In genomic region chr14:71142375-71143038, GRCh38 we compare ENCODE assay signal across 9 cellular contexts.
DNase-seq lines count a peak whose midpoint lies in the region; ATAC-seq lines count a peak whose summit lies in the region.
"Had no signal": no experiment of that assay in that cellular context is flagged by ENCODE, and none has a peak within 500 bp of the region (broad histone marks: within the 10 kb centered on the region; RNA-seq: fewer than 3 reads in every experiment).

No MANE protein-coding gene starts in this region.

- H3K4me3 Mint-ChIP-seq in activated naive CD4-positive, alpha-beta T cell treated with anti-CD3 and anti-CD28 coated beads, Interleukin-2, amount 10 ng/mL, durations not matched to agents 7 days and 5 days = no peak overlapping the region
- H3K4me3 Mint-ChIP-seq in stimulated activated naive CD8-positive, alpha-beta T cell treated with anti-CD3 and anti-CD28 coated beads, Interleukin-15, Interleukin-2, amounts not matched to agents 100 ng/mL and 50 ng/mL, for 24 hours = peak overlapping the region; percentile 43

- DNase-seq in activated naive CD4-positive, alpha-beta T cell treated with anti-CD3 and anti-CD28 coated beads, Interleukin-2, amount 10 ng/mL, durations not matched to agents 7 days and 5 days = peak; percentile 50
- no peak for DNase-seq in activated naive CD4-positive, alpha-beta T cell treated with Interleukin-2 at 50 U/mL for 16 hours
- DNase-seq in RKO (ENCODE audit: low spot score) (peak; percentile 35), epithelial cell of prostate (ENCODE audit: low read depth, low spot score) (peak; percentile 66), NCI-H2107 treated with DMSO at 0.1 percent for 48 hours (lab: John Stamatoyannopoulos, UW; ENCODE audit: unreplicated experiment) (no peak), COLO668 (lab: John Stamatoyannopoulos, UW; ENCODE audit: unreplicated experiment) (no peak)

- H3K27me3 Mint-ChIP-seq in activated naive CD4-positive, alpha-beta T cell treated with anti-CD3 and anti-CD28 coated beads, Interleukin-2, amount 10 ng/mL, durations not matched to agents 7 days and 5 days = peaks cover 17% of the 10 kb centered on the region
- no peaks in the 10 kb centered on the region for H3K27me3 Mint-ChIP-seq in stimulated activated naive CD8-positive, alpha-beta T cell treated with anti-CD3 and anti-CD28 coated beads, Interleukin-15, Interleukin-2, amounts not matched to agents 100 ng/mL and 50 ng/mL, for 24 hours

- H3K4me1 Mint-ChIP-seq in activated naive CD4-positive, alpha-beta T cell treated with anti-CD3 and anti-CD28 coated beads, Interleukin-2, amount 10 ng/mL, durations not matched to agents 7 days and 5 days = peaks cover 37% of the 10 kb centered on the region
- H3K4me1 Mint-ChIP-seq in stimulated activated naive CD8-positive, alpha-beta T cell treated with anti-CD3 and anti-CD28 coated beads, Interleukin-15, Interleukin-2, amounts not matched to agents 100 ng/mL and 50 ng/mL, for 24 hours (ENCODE audit: low read depth) = peaks cover 48% of the 10 kb centered on the region

- peak overlapping the region; percentile 83 for H3K27ac ChIP-seq in epithelial cell of prostate
- H3K27ac ChIP-seq: ascending aorta had no signal

- H3K36me3 Mint-ChIP-seq in activated naive CD4-positive, alpha-beta T cell treated with anti-CD3 and anti-CD28 coated beads, Interleukin-2, amount 10 ng/mL, durations not matched to agents 7 days and 5 days = no peaks in the 10 kb centered on the region
- no peaks in the 10 kb centered on the region for H3K36me3 Mint-ChIP-seq in stimulated activated naive CD8-positive, alpha-beta T cell treated with anti-CD3 and anti-CD28 coated beads, Interleukin-15, Interleukin-2, amounts not matched to agents 100 ng/mL and 50 ng/mL, for 24 hours (ENCODE audit: low read depth)

- CTCF ChIA-PET in activated naive CD4-positive, alpha-beta T cell treated with anti-CD3 and anti-CD28 coated beads, Interleukin-2, amount 10 ng/mL, durations not matched to agents 7 days and 5 days (lab: Charles Lee) = interaction anchor here (0.6 to 4.6 kb wide), 15 partner anchors 24 to 713 kb away, joined by 3 to 36 read pairs (median 3); no protein-coding TSS in a partner anchor

- peak overlapping the region; percentile 93 for H3K27ac Mint-ChIP-seq in activated naive CD4-positive, alpha-beta T cell treated with anti-CD3 and anti-CD28 coated beads, Interleukin-2, amount 10 ng/mL, durations not matched to agents 7 days and 5 days
- peak overlapping the region; percentile 93 for H3K27ac Mint-ChIP-seq in stimulated activated naive CD8-positive, alpha-beta T cell treated with anti-CD3 and anti-CD28 coated beads, Interleukin-15, Interleukin-2, amounts not matched to agents 100 ng/mL and 50 ng/mL, for 24 hours

- no peaks in the 10 kb centered on the region for H3K9me3 Mint-ChIP-seq in activated naive CD4-positive, alpha-beta T cell treated with anti-CD3 and anti-CD28 coated beads, Interleukin-2, amount 10 ng/mL, durations not matched to agents 7 days and 5 days
- H3K9me3 Mint-ChIP-seq in stimulated activated naive CD8-positive, alpha-beta T cell treated with anti-CD3 and anti-CD28 coated beads, Interleukin-15, Interleukin-2, amounts not matched to agents 100 ng/mL and 50 ng/mL, for 24 hours = no peaks in the 10 kb centered on the region

- no peak for ATAC-seq in GM21619 (IDR thresholded peaks at IDR 0.05; ENCODE audit: unreplicated experiment)

Comparison
In these comparisons a context has a peak if more than half of its experiments do, and no peak if none do; other contexts are left out.
1. DNase-seq: peak in activated naive CD4-positive, alpha-beta T cell treated with anti-CD3 and anti-CD28 coated beads, Interleukin-2, amount 10 ng/mL, durations not matched to agents 7 days and 5 days (single experiment), RKO (single experiment) and epithelial cell of prostate (single experiment); none in activated naive CD4-positive, alpha-beta T cell treated with Interleukin-2 at 50 U/mL for 16 hours (single experiment), NCI-H2107 treated with DMSO at 0.1 percent for 48 hours (single experiment) and COLO668 (single experiment).